1 cellular context compared by ENCODE assay signal in the genomic region with DNA sequence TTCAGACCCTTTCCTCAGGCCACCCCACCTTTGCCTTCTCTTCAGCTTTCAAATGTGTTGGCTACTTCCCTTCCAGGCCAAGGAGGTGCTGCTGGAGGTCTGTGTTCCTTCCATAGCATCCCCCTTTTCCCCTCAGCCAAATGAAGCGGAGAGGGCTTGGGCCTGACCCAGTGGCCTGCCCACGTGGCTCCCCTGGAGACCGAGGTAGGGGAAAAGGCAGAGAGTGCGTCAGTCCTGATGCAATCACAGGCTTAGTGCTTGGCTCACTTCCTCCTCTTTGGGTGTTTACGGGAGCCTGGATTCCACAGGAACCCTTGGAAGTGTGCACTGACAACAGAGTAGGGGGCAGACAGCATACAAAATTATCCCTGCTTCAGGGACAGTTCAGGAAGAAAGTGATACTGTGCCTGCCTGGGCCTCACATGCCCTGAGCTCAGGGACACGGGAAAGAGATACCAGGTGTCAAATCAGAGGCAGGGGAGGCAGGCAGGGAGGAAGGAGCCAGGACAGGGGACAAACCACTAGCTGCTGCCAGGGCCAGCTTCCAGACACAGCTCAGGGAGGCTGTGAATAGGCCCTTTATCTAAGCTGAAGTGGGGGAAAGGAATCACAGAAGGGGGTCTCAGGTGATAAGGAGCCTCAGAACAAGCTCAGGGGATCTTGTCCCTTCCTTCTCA.
A peak's percentile ranks its signal among the peaks of the same experiment; 100 is the strongest.
TF ChIP-seq lines count a peak whose summit lies in the region.

No MANE protein-coding gene starts in this region.

TF ChIP-seq in K562, 482 proteins besides CTCF, POLR2A, EP300 and RAD21 (continued from another document and continues in another):
- TF ChIP-seq RBM14 (IDR thresholded peaks at IDR 0.05; ENCODE audit: borderline replicate concordance, insufficient read depth, low read depth, low read length) = no peak
- no peak for TF ChIP-seq ARHGAP35 (IDR thresholded peaks at IDR 0.05; ENCODE audit: partially characterized antibody)
- no peak for TF ChIP-seq ZNF696 (CRISPR knock-in tag; conservative IDR thresholded peaks at IDR 0.05)
- TF ChIP-seq SIX5 (IDR thresholded peaks at IDR 0.05; ENCODE audit: borderline replicate concordance in 1 of 2, insufficient read depth in 1 of 2, low read depth in 1 of 2, low read length in 2 of 2) = no peak
- TF ChIP-seq ZNF830 (CRISPR knock-in tag; IDR thresholded peaks at IDR 0.05) = no peak
- 0 out of 2 replicates have a peak, but pooled peaks have one; percentile 48 for TF ChIP-seq XRCC5 (IDR thresholded peaks at IDR 0.05; ENCODE audit: low read depth, low read length)
- no peak for TF ChIP-seq BMI1 (IDR thresholded peaks at IDR 0.05; ENCODE audit: low read length)
- no peak for TF ChIP-seq BCL6 (CRISPR knock-in tag; IDR thresholded peaks at IDR 0.05)
- TF ChIP-seq ZNF707 (CRISPR knock-in tag; conservative IDR thresholded peaks at IDR 0.05) = no peak; the same call in 1 of the 2 replicates
- TF ChIP-seq, protein P1, sequence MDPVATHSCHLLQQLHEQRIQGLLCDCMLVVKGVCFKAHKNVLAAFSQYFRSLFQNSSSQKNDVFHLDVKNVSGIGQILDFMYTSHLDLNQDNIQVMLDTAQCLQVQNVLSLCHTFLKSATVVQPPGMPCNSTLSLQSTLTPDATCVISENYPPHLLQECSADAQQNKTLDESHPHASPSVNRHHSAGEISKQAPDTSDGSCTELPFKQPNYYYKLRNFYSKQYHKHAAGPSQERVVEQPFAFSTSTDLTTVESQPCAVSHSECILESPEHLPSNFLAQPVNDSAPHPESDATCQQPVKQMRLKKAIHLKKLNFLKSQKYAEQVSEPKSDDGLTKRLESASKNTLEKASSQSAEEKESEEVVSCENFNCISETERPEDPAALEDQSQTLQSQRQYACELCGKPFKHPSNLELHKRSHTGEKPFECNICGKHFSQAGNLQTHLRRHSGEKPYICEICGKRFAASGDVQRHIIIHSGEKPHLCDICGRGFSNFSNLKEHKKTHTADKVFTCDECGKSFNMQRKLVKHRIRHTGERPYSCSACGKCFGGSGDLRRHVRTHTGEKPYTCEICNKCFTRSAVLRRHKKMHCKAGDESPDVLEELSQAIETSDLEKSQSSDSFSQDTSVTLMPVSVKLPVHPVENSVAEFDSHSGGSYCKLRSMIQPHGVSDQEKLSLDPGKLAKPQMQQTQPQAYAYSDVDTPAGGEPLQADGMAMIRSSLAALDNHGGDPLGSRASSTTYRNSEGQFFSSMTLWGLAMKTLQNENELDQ (CRISPR knock-in tag; IDR thresholded peaks at IDR 0.05; ENCODE audit: borderline replicate concordance) = no peak
- TF ChIP-seq COPS2 (conservative IDR thresholded peaks at IDR 0.05) = no peak
- no peak for TF ChIP-seq U2AF2 (optimal IDR thresholded peaks at IDR 0.05; ENCODE audit: low read depth, low read length)
- no peak for TF ChIP-seq ZFP30 (CRISPR knock-in tag; IDR thresholded peaks at IDR 0.05; ENCODE audit: borderline replicate concordance)
- TF ChIP-seq, protein P2, sequence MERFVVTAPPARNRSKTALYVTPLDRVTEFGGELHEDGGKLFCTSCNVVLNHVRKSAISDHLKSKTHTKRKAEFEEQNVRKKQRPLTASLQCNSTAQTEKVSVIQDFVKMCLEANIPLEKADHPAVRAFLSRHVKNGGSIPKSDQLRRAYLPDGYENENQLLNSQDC (CRISPR knock-in tag; IDR thresholded peaks at IDR 0.05) = no peak
- TF ChIP-seq PTTG1 (tag; IDR thresholded peaks at IDR 0.05; ENCODE audit: low read depth) = no peak; the same call in 1 of the 2 replicates
- TF ChIP-seq LARP7 (IDR thresholded peaks at IDR 0.05) = no peak
- no peak for TF ChIP-seq MCM3 (IDR thresholded peaks at IDR 0.05)
- TF ChIP-seq KLF10 (CRISPR knock-in tag; IDR thresholded peaks at IDR 0.05) = no peak
- no peak for TF ChIP-seq HNRNPL (IDR thresholded peaks at IDR 0.05; ENCODE audit: low read depth, low read length)
- TF ChIP-seq ZNF785 (CRISPR knock-in tag; IDR thresholded peaks at IDR 0.05) = no peak
- TF ChIP-seq, protein P3, sequence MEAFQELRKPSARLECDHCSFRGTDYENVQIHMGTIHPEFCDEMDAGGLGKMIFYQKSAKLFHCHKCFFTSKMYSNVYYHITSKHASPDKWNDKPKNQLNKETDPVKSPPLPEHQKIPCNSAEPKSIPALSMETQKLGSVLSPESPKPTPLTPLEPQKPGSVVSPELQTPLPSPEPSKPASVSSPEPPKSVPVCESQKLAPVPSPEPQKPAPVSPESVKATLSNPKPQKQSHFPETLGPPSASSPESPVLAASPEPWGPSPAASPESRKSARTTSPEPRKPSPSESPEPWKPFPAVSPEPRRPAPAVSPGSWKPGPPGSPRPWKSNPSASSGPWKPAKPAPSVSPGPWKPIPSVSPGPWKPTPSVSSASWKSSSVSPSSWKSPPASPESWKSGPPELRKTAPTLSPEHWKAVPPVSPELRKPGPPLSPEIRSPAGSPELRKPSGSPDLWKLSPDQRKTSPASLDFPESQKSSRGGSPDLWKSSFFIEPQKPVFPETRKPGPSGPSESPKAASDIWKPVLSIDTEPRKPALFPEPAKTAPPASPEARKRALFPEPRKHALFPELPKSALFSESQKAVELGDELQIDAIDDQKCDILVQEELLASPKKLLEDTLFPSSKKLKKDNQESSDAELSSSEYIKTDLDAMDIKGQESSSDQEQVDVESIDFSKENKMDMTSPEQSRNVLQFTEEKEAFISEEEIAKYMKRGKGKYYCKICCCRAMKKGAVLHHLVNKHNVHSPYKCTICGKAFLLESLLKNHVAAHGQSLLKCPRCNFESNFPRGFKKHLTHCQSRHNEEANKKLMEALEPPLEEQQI (IDR thresholded peaks at IDR 0.05) = no peak
- no peak for TF ChIP-seq HEY1 (CRISPR knock-in tag; IDR thresholded peaks at IDR 0.05; ENCODE audit: borderline replicate concordance)
- TF ChIP-seq GTF2E2 (tag; IDR thresholded peaks at IDR 0.05) = peak; percentile 24; the same call in 1 of the 2 replicates
- peak; percentile 99 for TF ChIP-seq ZNF175 (CRISPR knock-in tag; IDR thresholded peaks at IDR 0.05; ENCODE audit: low read depth)
- no peak for TF ChIP-seq ZNF764 (CRISPR knock-in tag; IDR thresholded peaks at IDR 0.05; ENCODE audit: low read depth)
- TF ChIP-seq SRSF9 (IDR thresholded peaks at IDR 0.05; ENCODE audit: borderline replicate concordance, low read depth, low read length) = no peak
- no peak for TF ChIP-seq SMARCB1 (IDR thresholded peaks at IDR 0.05; ENCODE audit: insufficient read length, low read depth)
- TF ChIP-seq, protein P4, sequence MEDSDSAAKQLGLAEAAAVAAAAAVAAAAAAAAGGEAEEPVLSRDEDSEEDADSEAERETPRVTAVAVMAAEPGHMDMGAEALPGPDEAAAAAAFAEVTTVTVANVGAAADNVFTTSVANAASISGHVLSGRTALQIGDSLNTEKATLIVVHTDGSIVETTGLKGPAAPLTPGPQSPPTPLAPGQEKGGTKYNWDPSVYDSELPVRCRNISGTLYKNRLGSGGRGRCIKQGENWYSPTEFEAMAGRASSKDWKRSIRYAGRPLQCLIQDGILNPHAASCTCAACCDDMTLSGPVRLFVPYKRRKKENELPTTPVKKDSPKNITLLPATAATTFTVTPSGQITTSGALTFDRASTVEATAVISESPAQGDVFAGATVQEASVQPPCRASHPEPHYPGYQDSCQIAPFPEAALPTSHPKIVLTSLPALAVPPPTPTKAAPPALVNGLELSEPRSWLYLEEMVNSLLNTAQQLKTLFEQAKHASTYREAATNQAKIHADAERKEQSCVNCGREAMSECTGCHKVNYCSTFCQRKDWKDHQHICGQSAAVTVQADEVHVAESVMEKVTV (CRISPR knock-in tag; IDR thresholded peaks at IDR 0.05) = no peak
- TF ChIP-seq, protein P5, sequence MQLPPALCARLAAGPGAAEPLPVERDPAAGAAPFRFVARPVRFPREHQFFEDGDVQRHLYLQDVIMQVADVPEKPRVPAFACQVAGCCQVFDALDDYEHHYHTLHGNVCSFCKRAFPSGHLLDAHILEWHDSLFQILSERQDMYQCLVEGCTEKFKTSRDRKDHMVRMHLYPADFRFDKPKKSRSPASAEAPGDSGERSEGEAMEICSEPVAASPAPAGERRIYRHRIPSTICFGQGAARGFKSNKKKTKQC (CRISPR knock-in tag; IDR thresholded peaks at IDR 0.05) = no peak
- no peak for TF ChIP-seq MTF1 (CRISPR knock-in tag; IDR thresholded peaks at IDR 0.05; ENCODE audit: borderline replicate concordance)
- TF ChIP-seq ZNF316 (IDR thresholded peaks at IDR 0.05) = no peak
- no peak for TF ChIP-seq ZNF431 (CRISPR knock-in tag; IDR thresholded peaks at IDR 0.05)
- TF ChIP-seq ARID1B (IDR thresholded peaks at IDR 0.05) = peak; percentile 65
- no peak for TF ChIP-seq ZNF212 (CRISPR knock-in tag; IDR thresholded peaks at IDR 0.05)
- TF ChIP-seq ELF1 (tag; IDR thresholded peaks at IDR 0.05) = peak; percentile 70
- peak; percentile 87 for TF ChIP-seq ZNF584 (CRISPR knock-in tag; IDR thresholded peaks at IDR 0.05; ENCODE audit: low read depth)
- TF ChIP-seq, protein P6, sequence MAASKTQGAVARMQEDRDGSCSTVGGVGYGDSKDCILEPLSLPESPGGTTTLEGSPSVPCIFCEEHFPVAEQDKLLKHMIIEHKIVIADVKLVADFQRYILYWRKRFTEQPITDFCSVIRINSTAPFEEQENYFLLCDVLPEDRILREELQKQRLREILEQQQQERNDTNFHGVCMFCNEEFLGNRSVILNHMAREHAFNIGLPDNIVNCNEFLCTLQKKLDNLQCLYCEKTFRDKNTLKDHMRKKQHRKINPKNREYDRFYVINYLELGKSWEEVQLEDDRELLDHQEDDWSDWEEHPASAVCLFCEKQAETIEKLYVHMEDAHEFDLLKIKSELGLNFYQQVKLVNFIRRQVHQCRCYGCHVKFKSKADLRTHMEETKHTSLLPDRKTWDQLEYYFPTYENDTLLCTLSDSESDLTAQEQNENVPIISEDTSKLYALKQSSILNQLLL (CRISPR knock-in tag; IDR thresholded peaks at IDR 0.05; ENCODE audit: borderline replicate concordance) = no peak
- no peak for TF ChIP-seq MCM5 (IDR thresholded peaks at IDR 0.05; ENCODE audit: low read depth)
- peak; percentile 33 for TF ChIP-seq HNRNPLL (IDR thresholded peaks at IDR 0.05; ENCODE audit: low read depth, low read length, poor library complexity, severe bottlenecking)
- TF ChIP-seq CHD4 (IDR thresholded peaks at IDR 0.05; ENCODE audit: insufficient read depth, insufficient replicate concordance, low read depth, low read length, poor library complexity, severe bottlenecking) = no peak
- TF ChIP-seq BCOR (IDR thresholded peaks at IDR 0.05) = no peak
- no peak for TF ChIP-seq NR2F6 (CRISPR knock-in tag; IDR thresholded peaks at IDR 0.05)
- TF ChIP-seq, protein P7, sequence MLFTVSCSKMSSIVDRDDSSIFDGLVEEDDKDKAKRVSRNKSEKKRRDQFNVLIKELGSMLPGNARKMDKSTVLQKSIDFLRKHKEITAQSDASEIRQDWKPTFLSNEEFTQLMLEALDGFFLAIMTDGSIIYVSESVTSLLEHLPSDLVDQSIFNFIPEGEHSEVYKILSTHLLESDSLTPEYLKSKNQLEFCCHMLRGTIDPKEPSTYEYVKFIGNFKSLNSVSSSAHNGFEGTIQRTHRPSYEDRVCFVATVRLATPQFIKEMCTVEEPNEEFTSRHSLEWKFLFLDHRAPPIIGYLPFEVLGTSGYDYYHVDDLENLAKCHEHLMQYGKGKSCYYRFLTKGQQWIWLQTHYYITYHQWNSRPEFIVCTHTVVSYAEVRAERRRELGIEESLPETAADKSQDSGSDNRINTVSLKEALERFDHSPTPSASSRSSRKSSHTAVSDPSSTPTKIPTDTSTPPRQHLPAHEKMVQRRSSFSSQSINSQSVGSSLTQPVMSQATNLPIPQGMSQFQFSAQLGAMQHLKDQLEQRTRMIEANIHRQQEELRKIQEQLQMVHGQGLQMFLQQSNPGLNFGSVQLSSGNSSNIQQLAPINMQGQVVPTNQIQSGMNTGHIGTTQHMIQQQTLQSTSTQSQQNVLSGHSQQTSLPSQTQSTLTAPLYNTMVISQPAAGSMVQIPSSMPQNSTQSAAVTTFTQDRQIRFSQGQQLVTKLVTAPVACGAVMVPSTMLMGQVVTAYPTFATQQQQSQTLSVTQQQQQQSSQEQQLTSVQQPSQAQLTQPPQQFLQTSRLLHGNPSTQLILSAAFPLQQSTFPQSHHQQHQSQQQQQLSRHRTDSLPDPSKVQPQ (CRISPR knock-in tag; IDR thresholded peaks at IDR 0.05; ENCODE audit: borderline replicate concordance) = 0 out of 2 replicates have a peak, but pooled peaks have one; percentile 15
- TF ChIP-seq, protein P8, sequence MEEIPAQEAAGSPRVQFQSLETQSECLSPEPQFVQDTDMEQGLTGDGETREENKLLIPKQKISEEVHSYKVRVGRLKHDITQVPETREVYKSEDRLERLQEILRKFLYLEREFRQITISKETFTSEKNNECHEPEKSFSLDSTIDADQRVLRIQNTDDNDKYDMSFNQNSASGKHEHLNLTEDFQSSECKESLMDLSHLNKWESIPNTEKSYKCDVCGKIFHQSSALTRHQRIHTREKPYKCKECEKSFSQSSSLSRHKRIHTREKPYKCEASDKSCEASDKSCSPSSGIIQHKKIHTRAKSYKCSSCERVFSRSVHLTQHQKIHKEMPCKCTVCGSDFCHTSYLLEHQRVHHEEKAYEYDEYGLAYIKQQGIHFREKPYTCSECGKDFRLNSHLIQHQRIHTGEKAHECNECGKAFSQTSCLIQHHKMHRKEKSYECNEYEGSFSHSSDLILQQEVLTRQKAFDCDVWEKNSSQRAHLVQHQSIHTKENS (CRISPR knock-in tag; IDR thresholded peaks at IDR 0.05) = no peak
- peak; percentile 99 for TF ChIP-seq MYC (IDR thresholded peaks at IDR 0.05; ENCODE audit: low read depth, low read length)
- peak; percentile 85 for TF ChIP-seq MYC (CRISPR knock-in tag; IDR thresholded peaks at IDR 0.05; ENCODE audit: borderline replicate concordance, low read depth)
- no peak for TF ChIP-seq ZNF77 (CRISPR knock-in tag; IDR thresholded peaks at IDR 0.05)
- no peak for TF ChIP-seq EHMT2 (IDR thresholded peaks at IDR 0.05)
- TF ChIP-seq SMARCA5 (IDR thresholded peaks at IDR 0.05) = peak; percentile 41; the same call in 1 of the 2 replicates
- TF ChIP-seq ZC3H11A (IDR thresholded peaks at IDR 0.05; ENCODE audit: low read depth, low read length) = no peak; the same call in 1 of the 2 replicates
- TF ChIP-seq, protein P9, sequence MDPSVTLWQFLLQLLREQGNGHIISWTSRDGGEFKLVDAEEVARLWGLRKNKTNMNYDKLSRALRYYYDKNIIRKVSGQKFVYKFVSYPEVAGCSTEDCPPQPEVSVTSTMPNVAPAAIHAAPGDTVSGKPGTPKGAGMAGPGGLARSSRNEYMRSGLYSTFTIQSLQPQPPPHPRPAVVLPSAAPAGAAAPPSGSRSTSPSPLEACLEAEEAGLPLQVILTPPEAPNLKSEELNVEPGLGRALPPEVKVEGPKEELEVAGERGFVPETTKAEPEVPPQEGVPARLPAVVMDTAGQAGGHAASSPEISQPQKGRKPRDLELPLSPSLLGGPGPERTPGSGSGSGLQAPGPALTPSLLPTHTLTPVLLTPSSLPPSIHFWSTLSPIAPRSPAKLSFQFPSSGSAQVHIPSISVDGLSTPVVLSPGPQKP (CRISPR knock-in tag; IDR thresholded peaks at IDR 0.05) = no peak
